ENCODE assay signal across 8 cellular contexts in genomic region chrX:154840856-154841255, GRCh38. TPM values are rescaled to one million over a fixed set of nuclear protein-coding genes. Genes with fewer than 3 reads are reported as not detected.
DNase-seq lines count a peak whose midpoint lies in the region; ATAC-seq and TF ChIP-seq lines count a peak whose summit lies in the region.

No MANE protein-coding gene starts in this region.

- no peak for ATAC-seq in Right ventricle myocardium superior (ENCODE audit: poor library complexity)

- H3K27me3 ChIP-seq in cardiac muscle cell = no peaks in the 10 kb centered on the region

- TF ChIP-seq CTCF in cardiac muscle cell (IDR thresholded peaks at IDR 0.05; ENCODE audit: low read depth, low read length) (peak; percentile 36), fibroblast of mammary gland (conservative IDR thresholded peaks at IDR 0.05; ENCODE audit: control insufficient read depth, insufficient read depth, low read depth, low read length) (peak; percentile 54), lower leg skin (IDR thresholded peaks at IDR 0.05) (peak in 1 of 3 donors; percentile 25)

- no peaks in the 10 kb centered on the region for H3K36me3 ChIP-seq in cardiac muscle cell

- H3K27ac ChIP-seq in cardiac muscle cell = no peak overlapping the region

- intact Hi-C loops in Right ventricle myocardium superior (cut with DNase I) = no loop called here
- intact Hi-C loops in lower leg skin (cut with DNase I; ENCODE audit: low total_unique reads) = no loop called here

- TF ChIP-seq POLR2A in lower leg skin (IDR thresholded peaks at IDR 0.05) = no peak

- no peaks in the 10 kb centered on the region for H3K9me3 ChIP-seq in cardiac muscle cell (ENCODE audit: low read depth)

- no peaks in the 10 kb centered on the region for H3K4me1 ChIP-seq in cardiac muscle cell (ENCODE audit: low read depth)

- no peak overlapping the region for H3K4me3 ChIP-seq in cardiac muscle cell
- no peak overlapping the region for H3K4me3 ChIP-seq in fibroblast of mammary gland (ENCODE audit: control insufficient read depth, low read depth, low read length)
- no peak overlapping the region for H3K4me3 ChIP-seq in lower leg skin (ENCODE audit: low read depth, poor library complexity, severe bottlenecking)

- DNase-seq in cardiac muscle cell (ENCODE audit: low read depth in 1 of 2, low spot score in 1 of 2) = peak; percentile 4 to 75
- no peak for DNase-seq in Right ventricle myocardium superior
- peak; percentile 74 to 76 for DNase-seq in Kasumi-1 (lab: John Stamatoyannopoulos, UW)
- DNase-seq in RPMI8226 = peak; percentile 31
- DNase-seq in fibroblast of mammary gland (ENCODE audit: low read depth) = peak; percentile 65
- peak; percentile 43 for DNase-seq in renal cortical epithelial cell (ENCODE audit: low read depth)
- no peak for DNase-seq in T-helper 9 cell
- no peak for DNase-seq in lower leg skin (ENCODE audit: low spot score in 2 of 2)

- WGBS in lower leg skin, 2 donors = 75 to 86% methylated on average over 2 of the region's 2 CpGs

RNA-seq across cellular contexts. Expression of gene SMIM9, which starts 6.4 kb away (rescaled TPM):
- total RNA-seq in cardiac muscle cell (not detected in 2 replicates), Right ventricle myocardium superior (not detected), renal cortical epithelial cell (not detected in 2 replicates), lower leg skin (not detected)
- not detected in 2 replicates for polyA plus RNA-seq in cardiac muscle cell

RNA-seq across cellular contexts. Expression of gene MPP1, which starts 35.6 kb away (rescaled TPM):
- 22.5 and 24.1 TPM in 2 replicates for total RNA-seq in cardiac muscle cell
- polyA plus RNA-seq in cardiac muscle cell = 28.5 and 36.4 TPM in 2 replicates
- total RNA-seq in Right ventricle myocardium superior = 37.7 TPM
- total RNA-seq in renal cortical epithelial cell = 6.6 and 17.2 TPM in 2 replicates
- 10 to 100 TPM in 2 of 4 donors, 1 to 10 TPM in 2; 8.7 to 14.5 (median 10.5) TPM for total RNA-seq in lower leg skin

RNA-seq across cellular contexts. Expression of gene F8A1, which starts 45.3 kb away (rescaled TPM):
- total RNA-seq in cardiac muscle cell (16.0 and 16.8 TPM in 2 replicates), Right ventricle myocardium superior (29.6 TPM), renal cortical epithelial cell (4.0 and 8.8 TPM in 2 replicates), lower leg skin (1 to 10 TPM; 3.8 to 9.4 (median 5.9) TPM)
- polyA plus RNA-seq in cardiac muscle cell = 39.0 and 42.8 TPM in 2 replicates

Comparison
In these comparisons a context has a peak if more than half of its experiments do, and no peak if none do; other contexts are left out.
1. DNase-seq: peak in cardiac muscle cell (2 of 2), Kasumi-1 (2 of 2), RPMI8226 (single experiment), fibroblast of mammary gland (single experiment) and renal cortical epithelial cell (single experiment); none in Right ventricle myocardium superior (single experiment), T-helper 9 cell (single experiment) and lower leg skin (0 of 2).